15 cellular contexts compared by ENCODE assay signal in the genomic region with DNA sequence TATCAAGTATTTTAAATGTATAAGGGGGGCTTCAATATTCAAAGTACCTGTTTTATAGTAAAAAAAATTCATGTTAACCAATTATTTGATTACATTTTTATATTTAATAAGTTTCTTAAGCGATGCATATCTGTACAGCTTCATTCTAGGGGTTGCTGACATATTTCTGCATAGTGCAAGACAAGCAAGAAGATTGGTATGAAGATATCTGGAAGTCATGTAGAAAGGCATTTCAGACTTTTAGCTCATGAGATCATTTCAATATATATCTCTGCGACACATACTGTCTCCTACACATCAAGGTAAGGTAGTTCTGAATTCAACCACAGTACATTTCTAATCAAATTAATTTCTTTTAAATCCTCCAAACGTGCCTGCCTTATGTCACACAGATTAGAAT.
"Had no signal": no experiment of that assay in that cellular context is flagged by ENCODE, and none has a peak within 500 bp of the region (broad histone marks: within the 10 kb centered on the region; RNA-seq: fewer than 3 reads in every experiment).

No MANE protein-coding gene starts in this region.

- H3K9me3 Mint-ChIP-seq: activated naive CD8-positive, alpha-beta T cell treated with anti-CD3 and anti-CD28 coated beads, Interleukin-2, amount 50 U/mL, for 24 hours; brain; memory B cell; nephron progenitor cell had no signal

- H3K27ac Mint-ChIP-seq: activated naive CD8-positive, alpha-beta T cell treated with anti-CD3 and anti-CD28 coated beads, Interleukin-2, amount 50 U/mL, for 24 hours; brain; memory B cell; nephron progenitor cell had no signal

- H3K9me3 ChIP-seq: heart left ventricle, left ventricle myocardium inferior, transverse colon had no signal

- H3K27ac ChIP-seq: heart left ventricle, left ventricle myocardium inferior, transverse colon had no signal

- ATAC-seq: activated naive CD8-positive, alpha-beta T cell treated with anti-CD3 and anti-CD28 coated beads, Interleukin-2, amount 50 U/mL, for 24 hours; heart left ventricle; sciatic nerve had no signal

- H3K27me3 ChIP-seq: heart left ventricle, transverse colon had no signal

- DNase-seq: activated CD4-positive, alpha-beta T cell treated with anti-CD3 and anti-CD28 coated beads for 4 hours; activated naive CD4-positive, alpha-beta T cell treated with Interleukin-2 at 50 U/mL for 16 hours; activated naive CD8-positive, alpha-beta T cell treated with anti-CD3 and anti-CD28 coated beads, Interleukin-2, amount 50 U/mL, for 24 hours; heart left ventricle; kidney; left ventricle myocardium inferior; nephron progenitor cell; stimulated activated CD4-positive, alpha-beta T cell treated with anti-CD3 and anti-CD28 coated beads, Interleukin-12 subunit alpha, Interleukin-12 subunit beta, amount 100 ng/mL, for 4 hours; stimulated activated naive CD4-positive, alpha-beta T cell; substantia nigra; transverse colon had no signal

- FAIRE-seq: frontal cortex, kidney had no signal

- H3K4me1 Mint-ChIP-seq: brain, nephron progenitor cell had no signal

- H3K4me3 ChIP-seq: heart left ventricle, left ventricle myocardium inferior, transverse colon had no signal

- H3K27me3 Mint-ChIP-seq: activated naive CD8-positive, alpha-beta T cell treated with anti-CD3 and anti-CD28 coated beads, Interleukin-2, amount 50 U/mL, for 24 hours; brain; memory B cell had no signal

- H3K4me1 ChIP-seq: transverse colon had no signal

- H3K4me3 Mint-ChIP-seq: activated naive CD8-positive, alpha-beta T cell treated with anti-CD3 and anti-CD28 coated beads, Interleukin-2, amount 50 U/mL, for 24 hours; brain; memory B cell; nephron progenitor cell had no signal
